8 cellular contexts compared by ENCODE assay signal in the genomic region with DNA sequence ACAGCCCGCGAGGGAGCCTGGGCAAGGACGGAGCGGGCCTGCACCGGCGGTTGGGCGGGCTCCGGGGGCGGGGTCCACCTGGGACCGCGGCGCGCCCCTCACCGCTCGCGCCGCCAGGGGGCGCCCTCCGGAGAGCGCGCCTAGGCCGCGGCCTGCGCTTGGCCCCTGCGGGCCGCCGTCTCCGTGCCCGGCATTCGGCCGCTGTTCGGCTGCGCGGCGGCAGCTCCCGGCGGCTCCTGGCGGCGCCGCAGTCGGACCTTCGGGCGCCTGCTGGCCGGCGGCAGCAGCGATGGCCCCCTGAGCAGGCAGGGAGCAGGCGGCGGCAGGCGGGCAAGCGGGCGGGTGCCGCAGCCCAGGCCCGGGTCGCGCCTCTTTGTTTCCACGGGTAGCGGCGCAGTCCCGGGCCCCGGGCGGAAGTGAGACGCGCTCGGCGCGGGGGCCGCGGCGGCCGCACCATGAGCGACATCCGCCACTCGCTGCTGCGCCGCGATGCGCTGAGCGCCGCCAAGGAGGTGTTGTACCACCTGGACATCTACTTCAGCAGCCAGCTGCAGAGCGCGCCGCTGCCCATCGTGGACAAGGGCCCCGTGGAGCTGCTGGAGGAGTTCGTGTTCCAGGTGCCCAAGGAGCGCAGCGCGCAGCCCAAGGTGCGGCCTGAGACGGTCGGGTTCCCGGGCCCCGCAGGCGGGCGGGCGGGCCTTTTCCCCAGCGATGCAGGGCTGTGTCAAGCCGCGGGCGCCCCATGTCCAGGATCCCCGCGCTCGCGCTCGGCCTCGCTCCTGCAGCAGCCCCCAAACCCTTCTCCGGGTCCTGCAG. TPM values are rescaled to one million over a fixed set of nuclear protein-coding genes. Genes with fewer than 3 reads are reported as not detected.
DNase-seq lines count a peak whose midpoint lies in the region; ATAC-seq, FAIRE-seq and TF ChIP-seq lines count a peak whose summit lies in the region.

Gene INTS15 (plus strand): TSS at position 193 of the 816 bp plus-strand sequence. CDS start 263 bp downstream, at position 456.

- DNase-seq in DMS79 treated with DMSO at 0.1 percent for 48 hours (lab: John Stamatoyannopoulos, UW) (peak; percentile 55), RCC 7860 (ENCODE audit: low spot score) (peak; percentile 54), fibroblast of mammary gland (ENCODE audit: low read depth) (peak; percentile 74)
- peak; percentile 78 for DNase-seq in activated T-helper 1 cell treated with anti-CD3 and anti-CD28 coated beads, Interleukin-12 subunit alpha, Interleukin-12 subunit beta, Interleukin-2, Interleukin-4 antibody, amounts not matched to agents 30 ng/mL and 10 ng/mL and 1 ng/mL, durations not matched to agents 14 hours and 24 hours and 36 hours (ENCODE audit: low spot score)
- peak; percentile 87 for DNase-seq in natural killer cell treated with Interleukin-12 subunit alpha and Interleukin-12 subunit beta and Interleukin-15 and Interleukin-18, amount 100 ng/mL, for 72 hours (ENCODE audit: low spot score)
- peak; percentile 89 for DNase-seq in stimulated activated naive CD8-positive, alpha-beta T cell treated with anti-CD3 and anti-CD28 coated beads, Interleukin-15, Interleukin-2, amounts not matched to agents 100 U/mL and 50 U/mL, for 24 hours

- H3K27ac Mint-ChIP-seq in activated T-helper 1 cell treated with anti-CD3 and anti-CD28 coated beads, Interleukin-12 subunit alpha, Interleukin-12 subunit beta, Interleukin-2, Interleukin-4 antibody, amounts not matched to agents 30 ng/mL and 10 ng/mL and 1 ng/mL, durations not matched to agents 14 hours and 24 hours and 36 hours: peak within 1 kb of the TSS; percentile 85
- H3K27ac Mint-ChIP-seq in natural killer cell treated with Interleukin-12 subunit alpha and Interleukin-12 subunit beta and Interleukin-15 and Interleukin-18, amount 100 ng/mL, for 72 hours: peak within 1 kb of the TSS; percentile 82 to 96

- H3K4me3 Mint-ChIP-seq in activated T-helper 1 cell treated with anti-CD3 and anti-CD28 coated beads, Interleukin-12 subunit alpha, Interleukin-12 subunit beta, Interleukin-2, Interleukin-4 antibody, amounts not matched to agents 30 ng/mL and 10 ng/mL and 1 ng/mL, durations not matched to agents 14 hours and 24 hours and 36 hours: peak within 1 kb of the TSS; percentile 88
- H3K4me3 Mint-ChIP-seq in natural killer cell treated with Interleukin-12 subunit alpha and Interleukin-12 subunit beta and Interleukin-15 and Interleukin-18, amount 100 ng/mL, for 72 hours: peak within 1 kb of the TSS; percentile 94

- no peaks in the 10 kb centered on the region for H3K27me3 ChIP-seq in HUES6 (ENCODE audit: control insufficient read depth, insufficient read depth, low read length)

- no peak for TF ChIP-seq CTCF in fibroblast of mammary gland (conservative IDR thresholded peaks at IDR 0.05; ENCODE audit: control insufficient read depth, insufficient read depth, low read depth, low read length)

- ATAC-seq in GM21447 (IDR thresholded peaks at IDR 0.05; ENCODE audit: unreplicated experiment): peak; percentile 78
- ATAC-seq in natural killer cell treated with Interleukin-12 subunit alpha and Interleukin-12 subunit beta and Interleukin-15 and Interleukin-18, amount 100 ng/mL, for 72 hours: peak; percentile 96
- ATAC-seq in stimulated activated naive CD8-positive, alpha-beta T cell treated with anti-CD3 and anti-CD28 coated beads, Interleukin-15, Interleukin-2, amounts not matched to agents 100 U/mL and 50 U/mL, for 24 hours: peak; percentile 94

- H3K9ac ChIP-seq in HUES6 (ENCODE audit: low read length): peak within 1 kb of the TSS; percentile 85

- H3K36me3 Mint-ChIP-seq in activated T-helper 1 cell treated with anti-CD3 and anti-CD28 coated beads, Interleukin-12 subunit alpha, Interleukin-12 subunit beta, Interleukin-2, Interleukin-4 antibody, amounts not matched to agents 30 ng/mL and 10 ng/mL and 1 ng/mL, durations not matched to agents 14 hours and 24 hours and 36 hours (ENCODE audit: low read depth): peaks cover 27% of the 10 kb centered on the region
- H3K36me3 Mint-ChIP-seq in natural killer cell treated with Interleukin-12 subunit alpha and Interleukin-12 subunit beta and Interleukin-15 and Interleukin-18, amount 100 ng/mL, for 72 hours: peaks cover 4% of the 10 kb centered on the region

- no peaks in the 10 kb centered on the region for H3K9me3 Mint-ChIP-seq in activated T-helper 1 cell treated with anti-CD3 and anti-CD28 coated beads, Interleukin-12 subunit alpha, Interleukin-12 subunit beta, Interleukin-2, Interleukin-4 antibody, amounts not matched to agents 30 ng/mL and 10 ng/mL and 1 ng/mL, durations not matched to agents 14 hours and 24 hours and 36 hours
- no peaks in the 10 kb centered on the region for H3K9me3 Mint-ChIP-seq in natural killer cell treated with Interleukin-12 subunit alpha and Interleukin-12 subunit beta and Interleukin-15 and Interleukin-18, amount 100 ng/mL, for 72 hours

- intact Hi-C loops in activated T-helper 1 cell treated with anti-CD3 and anti-CD28 coated beads, Interleukin-12 subunit alpha, Interleukin-12 subunit beta, Interleukin-2, Interleukin-4 antibody, amounts not matched to agents 30 ng/mL and 10 ng/mL and 1 ng/mL, durations not matched to agents 14 hours and 24 hours and 36 hours (cut with micrococcal nuclease): loop anchor here (1.0 to 2.0 kb wide), 5 partner anchors 13 to 267 kb away; partner anchors contain the start of genes DAGLB, ZDHHC4, ZNF12 and ZNF316

- no peaks in the 10 kb centered on the region for H3K9me3 ChIP-seq in HUES6 (ENCODE audit: control insufficient read depth, insufficient read depth, low read depth, low read length)

- H3K27me3 Mint-ChIP-seq in activated T-helper 1 cell treated with anti-CD3 and anti-CD28 coated beads, Interleukin-12 subunit alpha, Interleukin-12 subunit beta, Interleukin-2, Interleukin-4 antibody, amounts not matched to agents 30 ng/mL and 10 ng/mL and 1 ng/mL, durations not matched to agents 14 hours and 24 hours and 36 hours (ENCODE audit: insufficient read depth): no peaks in the 10 kb centered on the region
- H3K27me3 Mint-ChIP-seq in natural killer cell treated with Interleukin-12 subunit alpha and Interleukin-12 subunit beta and Interleukin-15 and Interleukin-18, amount 100 ng/mL, for 72 hours: no peaks in the 10 kb centered on the region

- 0 out of 2 replicates have a peak, but pooled peaks cover 7% of the 10 kb centered on the region for H3K4me1 ChIP-seq in HUES6 (ENCODE audit: control insufficient read depth, insufficient read depth, low read length)

- H3K36me3 ChIP-seq in HUES6 (ENCODE audit: control insufficient read depth, insufficient read depth, low read length): peaks cover 54% of the 10 kb centered on the region

- no peak for FAIRE-seq in RCC 7860 (lab: Jason Lieb, UNC)

- peaks cover 8% of the 10 kb centered on the region for H3K4me1 Mint-ChIP-seq in activated T-helper 1 cell treated with anti-CD3 and anti-CD28 coated beads, Interleukin-12 subunit alpha, Interleukin-12 subunit beta, Interleukin-2, Interleukin-4 antibody, amounts not matched to agents 30 ng/mL and 10 ng/mL and 1 ng/mL, durations not matched to agents 14 hours and 24 hours and 36 hours (ENCODE audit: low read depth)
- peaks cover 5 to 7% of the 10 kb centered on the region in 2 donors for H3K4me1 Mint-ChIP-seq in natural killer cell treated with Interleukin-12 subunit alpha and Interleukin-12 subunit beta and Interleukin-15 and Interleukin-18, amount 100 ng/mL, for 72 hours (ENCODE audit: low read depth in 2 of 2)

- H3K4me3 ChIP-seq in HUES6 (ENCODE audit: low read depth, low read length) (peak within 1 kb of the TSS; percentile 89), fibroblast of mammary gland (ENCODE audit: control insufficient read depth, low read depth, low read length) (peak within 1 kb of the TSS; percentile 77)

- H3K27ac ChIP-seq in HUES6 (ENCODE audit: low read depth, low read length): no peak within 1 kb of the TSS

RNA-seq across cellular contexts. Expression of gene INTS15, which starts in this region (rescaled TPM):
- 44.6 and 46.6 TPM in 2 replicates for total RNA-seq in activated T-helper 1 cell treated with anti-CD3 and anti-CD28 coated beads, Interleukin-12 subunit alpha, Interleukin-12 subunit beta, Interleukin-2, Interleukin-4 antibody, amounts not matched to agents 30 ng/mL and 10 ng/mL and 1 ng/mL, durations not matched to agents 14 hours and 24 hours and 36 hours
- total RNA-seq in natural killer cell treated with Interleukin-12 subunit alpha and Interleukin-12 subunit beta and Interleukin-15 and Interleukin-18, amount 100 ng/mL, for 72 hours: 10 to 100 TPM; 42.5 to 58.6 TPM
